ENCODE assay signal across 2 cellular contexts in the genomic region with DNA sequence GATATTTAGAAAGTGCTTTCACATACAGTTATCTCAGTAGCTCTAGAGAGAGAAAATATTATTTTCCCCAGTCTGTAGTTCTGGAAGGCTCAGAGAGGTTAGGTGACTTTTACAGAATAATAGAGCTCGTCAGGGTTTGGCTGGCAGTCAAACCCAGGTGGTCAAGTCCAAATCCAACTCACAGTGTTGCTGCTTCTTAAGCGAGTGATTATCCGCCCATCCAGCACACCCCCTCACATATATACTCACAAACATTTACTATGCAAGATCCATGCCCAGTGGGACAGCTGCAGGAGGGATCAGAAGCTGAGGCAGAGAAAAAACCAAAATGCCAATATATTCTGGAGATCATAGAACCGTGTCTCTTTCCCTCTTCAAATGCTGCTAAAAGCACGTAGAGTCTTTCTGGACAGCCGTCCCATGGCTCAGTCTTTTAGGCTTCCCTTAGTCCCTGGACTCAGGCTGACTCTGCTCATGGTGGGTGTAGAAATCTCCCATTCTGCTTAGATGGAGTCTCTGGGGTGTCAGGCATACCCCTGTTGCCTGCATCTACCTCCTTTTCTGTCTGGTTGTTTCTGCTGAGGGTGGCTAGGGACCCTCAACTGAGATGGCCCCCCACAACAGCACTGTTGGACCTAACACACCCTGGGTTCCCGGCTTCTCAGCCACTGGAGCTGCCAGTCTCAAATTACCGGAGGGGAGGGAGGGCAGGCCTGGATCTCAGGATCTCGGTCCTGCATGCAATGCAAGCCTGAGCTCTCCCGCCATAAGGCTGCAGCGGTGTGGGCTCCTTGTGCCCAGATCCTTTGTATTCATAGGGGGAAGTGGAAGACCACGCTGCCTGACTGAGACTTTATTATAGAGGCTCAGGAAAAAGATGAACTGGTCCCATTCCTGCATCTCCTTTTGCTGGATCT.
TF ChIP-seq lines count a peak whose summit lies in the region.

A gene with protein sequence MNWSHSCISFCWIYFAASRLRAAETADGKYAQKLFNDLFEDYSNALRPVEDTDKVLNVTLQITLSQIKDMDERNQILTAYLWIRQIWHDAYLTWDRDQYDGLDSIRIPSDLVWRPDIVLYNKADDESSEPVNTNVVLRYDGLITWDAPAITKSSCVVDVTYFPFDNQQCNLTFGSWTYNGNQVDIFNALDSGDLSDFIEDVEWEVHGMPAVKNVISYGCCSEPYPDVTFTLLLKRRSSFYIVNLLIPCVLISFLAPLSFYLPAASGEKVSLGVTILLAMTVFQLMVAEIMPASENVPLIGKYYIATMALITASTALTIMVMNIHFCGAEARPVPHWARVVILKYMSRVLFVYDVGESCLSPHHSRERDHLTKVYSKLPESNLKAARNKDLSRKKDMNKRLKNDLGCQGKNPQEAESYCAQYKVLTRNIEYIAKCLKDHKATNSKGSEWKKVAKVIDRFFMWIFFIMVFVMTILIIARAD (plus strand): TSS at position 743 of the 917 bp plus-strand sequence. CDS start 135 bp downstream, at position 878.

TF ChIP-seq in A549, 52 proteins besides CTCF, POLR2A, EP300 and RAD21 (continued from another document):
- TF ChIP-seq, protein P1, sequence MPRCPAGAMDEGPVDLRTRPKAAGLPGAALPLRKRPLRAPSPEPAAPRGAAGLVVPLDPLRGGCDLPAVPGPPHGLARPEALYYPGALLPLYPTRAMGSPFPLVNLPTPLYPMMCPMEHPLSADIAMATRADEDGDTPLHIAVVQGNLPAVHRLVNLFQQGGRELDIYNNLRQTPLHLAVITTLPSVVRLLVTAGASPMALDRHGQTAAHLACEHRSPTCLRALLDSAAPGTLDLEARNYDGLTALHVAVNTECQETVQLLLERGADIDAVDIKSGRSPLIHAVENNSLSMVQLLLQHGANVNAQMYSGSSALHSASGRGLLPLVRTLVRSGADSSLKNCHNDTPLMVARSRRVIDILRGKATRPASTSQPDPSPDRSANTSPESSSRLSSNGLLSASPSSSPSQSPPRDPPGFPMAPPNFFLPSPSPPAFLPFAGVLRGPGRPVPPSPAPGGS (IDR thresholded peaks at IDR 0.05) = no peak
- no peak for TF ChIP-seq HDAC2 (IDR thresholded peaks at IDR 0.05)
- TF ChIP-seq ZNF302 (CRISPR knock-in tag; IDR thresholded peaks at IDR 0.05) = no peak
- TF ChIP-seq RCOR1 (IDR thresholded peaks at IDR 0.05; ENCODE audit: low read depth, low read length) = no peak
- TF ChIP-seq SMC3 (IDR thresholded peaks at IDR 0.05) = no peak
- TF ChIP-seq, protein P2, sequence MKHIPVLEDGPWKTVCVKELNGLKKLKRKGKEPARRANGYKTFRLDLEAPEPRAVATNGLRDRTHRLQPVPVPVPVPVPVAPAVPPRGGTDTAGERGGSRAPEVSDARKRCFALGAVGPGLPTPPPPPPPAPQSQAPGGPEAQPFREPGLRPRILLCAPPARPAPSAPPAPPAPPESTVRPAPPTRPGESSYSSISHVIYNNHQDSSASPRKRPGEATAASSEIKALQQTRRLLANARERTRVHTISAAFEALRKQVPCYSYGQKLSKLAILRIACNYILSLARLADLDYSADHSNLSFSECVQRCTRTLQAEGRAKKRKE (CRISPR knock-in tag; IDR thresholded peaks at IDR 0.05; ENCODE audit: low read depth) = no peak

TF ChIP-seq in HEK293, 187 proteins besides CTCF, POLR2A, EP300 and RAD21 (continued from another document):
- TF ChIP-seq, protein P3, sequence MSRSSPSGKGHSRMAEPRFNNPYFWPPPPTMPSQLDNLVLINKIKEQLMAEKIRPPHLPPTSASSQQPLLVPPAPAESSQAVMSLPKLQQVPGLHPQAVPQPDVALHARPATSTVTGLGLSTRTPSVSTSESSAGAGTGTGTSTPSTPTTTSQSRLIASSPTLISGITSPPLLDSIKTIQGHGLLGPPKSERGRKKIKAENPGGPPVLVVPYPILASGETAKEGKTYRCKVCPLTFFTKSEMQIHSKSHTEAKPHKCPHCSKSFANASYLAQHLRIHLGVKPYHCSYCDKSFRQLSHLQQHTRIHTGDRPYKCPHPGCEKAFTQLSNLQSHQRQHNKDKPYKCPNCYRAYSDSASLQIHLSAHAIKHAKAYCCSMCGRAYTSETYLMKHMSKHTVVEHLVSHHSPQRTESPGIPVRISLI (tag by site-specific recombination; IDR thresholded peaks at IDR 0.05) = no peak
- TF ChIP-seq, protein P4, sequence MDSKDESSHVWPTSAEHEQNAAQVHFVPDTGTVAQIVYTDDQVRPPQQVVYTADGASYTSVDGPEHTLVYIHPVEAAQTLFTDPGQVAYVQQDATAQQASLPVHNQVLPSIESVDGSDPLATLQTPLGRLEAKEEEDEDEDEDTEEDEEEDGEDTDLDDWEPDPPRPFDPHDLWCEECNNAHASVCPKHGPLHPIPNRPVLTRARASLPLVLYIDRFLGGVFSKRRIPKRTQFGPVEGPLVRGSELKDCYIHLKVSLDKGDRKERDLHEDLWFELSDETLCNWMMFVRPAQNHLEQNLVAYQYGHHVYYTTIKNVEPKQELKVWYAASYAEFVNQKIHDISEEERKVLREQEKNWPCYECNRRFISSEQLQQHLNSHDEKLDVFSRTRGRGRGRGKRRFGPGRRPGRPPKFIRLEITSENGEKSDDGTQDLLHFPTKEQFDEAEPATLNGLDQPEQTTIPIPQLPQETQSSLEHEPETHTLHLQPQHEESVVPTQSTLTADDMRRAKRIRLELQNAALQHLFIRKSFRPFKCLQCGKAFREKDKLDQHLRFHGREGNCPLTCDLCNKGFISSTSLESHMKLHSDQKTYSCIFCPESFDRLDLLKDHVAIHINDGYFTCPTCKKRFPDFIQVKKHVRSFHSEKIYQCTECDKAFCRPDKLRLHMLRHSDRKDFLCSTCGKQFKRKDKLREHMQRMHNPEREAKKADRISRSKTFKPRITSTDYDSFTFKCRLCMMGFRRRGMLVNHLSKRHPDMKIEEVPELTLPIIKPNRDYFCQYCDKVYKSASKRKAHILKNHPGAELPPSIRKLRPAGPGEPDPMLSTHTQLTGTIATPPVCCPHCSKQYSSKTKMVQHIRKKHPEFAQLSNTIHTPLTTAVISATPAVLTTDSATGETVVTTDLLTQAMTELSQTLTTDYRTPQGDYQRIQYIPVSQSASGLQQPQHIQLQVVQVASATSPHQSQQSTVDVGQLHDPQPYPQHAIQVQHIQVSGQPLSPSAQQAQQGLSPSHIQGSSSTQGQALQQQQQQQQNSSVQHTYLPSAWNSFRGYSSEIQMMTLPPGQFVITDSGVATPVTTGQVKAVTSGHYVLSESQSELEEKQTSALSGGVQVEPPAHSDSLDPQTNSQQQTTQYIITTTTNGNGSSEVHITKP (tag by site-specific recombination; IDR thresholded peaks at IDR 0.05) = peak; percentile 47; the same call in 1 of the 2 replicates
- no peak for TF ChIP-seq ZNF138 (tag by site-specific recombination; IDR thresholded peaks at IDR 0.05; ENCODE audit: borderline replicate concordance)
- TF ChIP-seq ZNF558 (tag by site-specific recombination; IDR thresholded peaks at IDR 0.05) = no peak
- no peak for TF ChIP-seq ZNF658 (tag by site-specific recombination; IDR thresholded peaks at IDR 0.05)
- TF ChIP-seq SP3 (tag by site-specific recombination; IDR thresholded peaks at IDR 0.05) = no peak
- TF ChIP-seq, protein P5, sequence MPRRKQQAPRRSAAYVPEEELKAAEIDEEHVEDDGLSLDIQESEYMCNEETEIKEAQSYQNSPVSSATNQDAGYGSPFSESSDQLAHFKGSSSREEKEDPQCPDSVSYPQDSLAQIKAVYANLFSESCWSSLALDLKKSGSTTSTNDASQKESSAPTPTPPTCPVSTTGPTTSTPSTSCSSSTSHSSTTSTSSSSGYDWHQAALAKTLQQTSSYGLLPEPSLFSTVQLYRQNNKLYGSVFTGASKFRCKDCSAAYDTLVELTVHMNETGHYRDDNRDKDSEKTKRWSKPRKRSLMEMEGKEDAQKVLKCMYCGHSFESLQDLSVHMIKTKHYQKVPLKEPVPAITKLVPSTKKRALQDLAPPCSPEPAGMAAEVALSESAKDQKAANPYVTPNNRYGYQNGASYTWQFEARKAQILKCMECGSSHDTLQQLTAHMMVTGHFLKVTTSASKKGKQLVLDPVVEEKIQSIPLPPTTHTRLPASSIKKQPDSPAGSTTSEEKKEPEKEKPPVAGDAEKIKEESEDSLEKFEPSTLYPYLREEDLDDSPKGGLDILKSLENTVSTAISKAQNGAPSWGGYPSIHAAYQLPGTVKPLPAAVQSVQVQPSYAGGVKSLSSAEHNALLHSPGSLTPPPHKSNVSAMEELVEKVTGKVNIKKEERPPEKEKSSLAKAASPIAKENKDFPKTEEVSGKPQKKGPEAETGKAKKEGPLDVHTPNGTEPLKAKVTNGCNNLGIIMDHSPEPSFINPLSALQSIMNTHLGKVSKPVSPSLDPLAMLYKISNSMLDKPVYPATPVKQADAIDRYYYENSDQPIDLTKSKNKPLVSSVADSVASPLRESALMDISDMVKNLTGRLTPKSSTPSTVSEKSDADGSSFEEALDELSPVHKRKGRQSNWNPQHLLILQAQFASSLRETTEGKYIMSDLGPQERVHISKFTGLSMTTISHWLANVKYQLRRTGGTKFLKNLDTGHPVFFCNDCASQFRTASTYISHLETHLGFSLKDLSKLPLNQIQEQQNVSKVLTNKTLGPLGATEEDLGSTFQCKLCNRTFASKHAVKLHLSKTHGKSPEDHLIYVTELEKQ (tag by site-specific recombination; IDR thresholded peaks at IDR 0.05; ENCODE audit: borderline replicate concordance) = no peak
- TF ChIP-seq SP2 (tag by site-specific recombination; IDR thresholded peaks at IDR 0.05) = no peak
- peak; percentile 33; the same call in 1 of the 2 replicates for TF ChIP-seq ZBTB8A (tag by site-specific recombination; IDR thresholded peaks at IDR 0.05)
- no peak for TF ChIP-seq SCRT2 (tag by site-specific recombination; IDR thresholded peaks at IDR 0.05)
- TF ChIP-seq, protein P6, sequence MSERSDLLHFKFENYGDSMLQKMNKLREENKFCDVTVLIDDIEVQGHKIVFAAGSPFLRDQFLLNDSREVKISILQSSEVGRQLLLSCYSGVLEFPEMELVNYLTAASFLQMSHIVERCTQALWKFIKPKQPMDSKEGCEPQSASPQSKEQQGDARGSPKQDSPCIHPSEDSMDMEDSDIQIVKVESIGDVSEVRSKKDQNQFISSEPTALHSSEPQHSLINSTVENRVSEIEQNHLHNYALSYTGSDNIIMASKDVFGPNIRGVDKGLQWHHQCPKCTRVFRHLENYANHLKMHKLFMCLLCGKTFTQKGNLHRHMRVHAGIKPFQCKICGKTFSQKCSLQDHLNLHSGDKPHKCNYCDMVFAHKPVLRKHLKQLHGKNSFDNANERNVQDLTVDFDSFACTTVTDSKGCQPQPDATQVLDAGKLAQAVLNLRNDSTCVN (tag by site-specific recombination; optimal IDR thresholded peaks at IDR 0.05) = no peak
- TF ChIP-seq ZNF140 (tag by site-specific recombination; IDR thresholded peaks at IDR 0.05) = no peak
- TF ChIP-seq, protein P7, sequence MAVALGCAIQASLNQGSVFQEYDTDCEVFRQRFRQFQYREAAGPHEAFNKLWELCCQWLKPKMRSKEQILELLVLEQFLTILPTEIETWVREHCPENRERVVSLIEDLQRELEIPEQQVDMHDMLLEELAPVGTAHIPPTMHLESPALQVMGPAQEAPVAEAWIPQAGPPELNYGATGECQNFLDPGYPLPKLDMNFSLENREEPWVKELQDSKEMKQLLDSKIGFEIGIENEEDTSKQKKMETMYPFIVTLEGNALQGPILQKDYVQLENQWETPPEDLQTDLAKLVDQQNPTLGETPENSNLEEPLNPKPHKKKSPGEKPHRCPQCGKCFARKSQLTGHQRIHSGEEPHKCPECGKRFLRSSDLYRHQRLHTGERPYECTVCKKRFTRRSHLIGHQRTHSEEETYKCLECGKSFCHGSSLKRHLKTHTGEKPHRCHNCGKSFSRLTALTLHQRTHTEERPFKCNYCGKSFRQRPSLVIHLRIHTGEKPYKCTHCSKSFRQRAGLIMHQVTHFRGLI (tag by site-specific recombination; IDR thresholded peaks at IDR 0.05) = 0 out of 2 replicates have a peak, but pooled peaks have one; percentile 64
- no peak for TF ChIP-seq ZNF121 (tag by site-specific recombination; IDR thresholded peaks at IDR 0.05)
- no peak for TF ChIP-seq MZF1 (tag by site-specific recombination; IDR thresholded peaks at IDR 0.05; ENCODE audit: borderline replicate concordance)
- TF ChIP-seq SP7 (tag by site-specific recombination; IDR thresholded peaks at IDR 0.05) = 0 out of 2 replicates have a peak, but pooled peaks have one; percentile 38
- TF ChIP-seq ZNF544 (tag by site-specific recombination; IDR thresholded peaks at IDR 0.05) = no peak
- peak; percentile 48; the same call in 1 of the 2 replicates for TF ChIP-seq ZFHX2 (tag by site-specific recombination; conservative IDR thresholded peaks at IDR 0.05)
- TF ChIP-seq, protein P8, sequence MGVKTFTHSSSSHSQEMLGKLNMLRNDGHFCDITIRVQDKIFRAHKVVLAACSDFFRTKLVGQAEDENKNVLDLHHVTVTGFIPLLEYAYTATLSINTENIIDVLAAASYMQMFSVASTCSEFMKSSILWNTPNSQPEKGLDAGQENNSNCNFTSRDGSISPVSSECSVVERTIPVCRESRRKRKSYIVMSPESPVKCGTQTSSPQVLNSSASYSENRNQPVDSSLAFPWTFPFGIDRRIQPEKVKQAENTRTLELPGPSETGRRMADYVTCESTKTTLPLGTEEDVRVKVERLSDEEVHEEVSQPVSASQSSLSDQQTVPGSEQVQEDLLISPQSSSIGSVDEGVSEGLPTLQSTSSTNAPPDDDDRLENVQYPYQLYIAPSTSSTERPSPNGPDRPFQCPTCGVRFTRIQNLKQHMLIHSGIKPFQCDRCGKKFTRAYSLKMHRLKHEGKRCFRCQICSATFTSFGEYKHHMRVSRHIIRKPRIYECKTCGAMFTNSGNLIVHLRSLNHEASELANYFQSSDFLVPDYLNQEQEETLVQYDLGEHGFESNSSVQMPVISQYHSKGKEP (tag by site-specific recombination; IDR thresholded peaks at IDR 0.05) = peak; percentile 87
- TF ChIP-seq ZBTB20 (tag by site-specific recombination; IDR thresholded peaks at IDR 0.05) = no peak
- TF ChIP-seq GLIS1 (tag by site-specific recombination; IDR thresholded peaks at IDR 0.05) = 0 out of 2 replicates have a peak, but pooled peaks have one; percentile 13
- no peak for TF ChIP-seq ZNF10 (tag by site-specific recombination; IDR thresholded peaks at IDR 0.05)
- TF ChIP-seq PRDM1 (tag by site-specific recombination; IDR thresholded peaks at IDR 0.05) = no peak
- no peak for TF ChIP-seq ZBTB21 (tag by site-specific recombination; IDR thresholded peaks at IDR 0.05)
- no peak for TF ChIP-seq OSR2 (tag by site-specific recombination; IDR thresholded peaks at IDR 0.05)
- no peak for TF ChIP-seq KLF16 (tag by site-specific recombination; IDR thresholded peaks at IDR 0.05)
TF ChIP-seq in HEK293: peak in this region for 7.
